2 cellular contexts compared by ENCODE assay signal in genomic region chr17:59466943-59467801, GRCh38.
TF ChIP-seq lines count a peak whose summit lies in the region.

No MANE protein-coding gene starts in this region.

TF ChIP-seq in H1, 55 proteins besides CTCF, POLR2A, EP300 and RAD21:
- TF ChIP-seq SAP30 (IDR thresholded peaks at IDR 0.05; ENCODE audit: insufficient read depth, insufficient replicate concordance, low read length) (no peak), RBBP5 (IDR thresholded peaks at IDR 0.05; ENCODE audit: borderline replicate concordance, low read depth, low read length) (no peak), SP1 (IDR thresholded peaks at IDR 0.05; ENCODE audit: low read depth, low read length) (no peak), SIRT6 (IDR thresholded peaks at IDR 0.05; ENCODE audit: low read length) (no peak), NANOG (IDR thresholded peaks at IDR 0.05; ENCODE audit: insufficient read depth, low read depth, low read length, poor library complexity, severe bottlenecking) (no peak), BACH1 (IDR thresholded peaks at IDR 0.05; ENCODE audit: low read length) (no peak), EGR1 (IDR thresholded peaks at IDR 0.05; ENCODE audit: borderline replicate concordance, low read depth, low read length) (no peak), E2F6 (IDR thresholded peaks at IDR 0.05) (no peak), GTF2F1 (IDR thresholded peaks at IDR 0.05; ENCODE audit: borderline replicate concordance, low read depth, low read length) (no peak), RXRA (IDR thresholded peaks at IDR 0.05; ENCODE audit: insufficient read depth, low read depth, low read length) (no peak), TAF7 (optimal IDR thresholded peaks at IDR 0.05; ENCODE audit: borderline replicate concordance, low read depth, low read length) (no peak), POU5F1 (IDR thresholded peaks at IDR 0.05; ENCODE audit: low read depth, low read length) (no peak)

TF ChIP-seq in WTC11, 78 proteins besides CTCF, POLR2A, EP300 and RAD21:
- TF ChIP-seq GABPB1 (CRISPR knock-in tag; IDR thresholded peaks at IDR 0.05) (no peak), PREB (CRISPR knock-in tag; IDR thresholded peaks at IDR 0.05; ENCODE audit: borderline replicate concordance) (no peak), CREB1 (CRISPR knock-in tag; IDR thresholded peaks at IDR 0.05) (no peak), FOXP4 (CRISPR knock-in tag; IDR thresholded peaks at IDR 0.05) (no peak), FOXJ3 (CRISPR knock-in tag; IDR thresholded peaks at IDR 0.05; ENCODE audit: borderline replicate concordance) (no peak), GTF2I (CRISPR knock-in tag; conservative IDR thresholded peaks at IDR 0.05) (no peak), ATF1 (CRISPR knock-in tag; IDR thresholded peaks at IDR 0.05) (no peak), PRRX2 (CRISPR knock-in tag; IDR thresholded peaks at IDR 0.05) (no peak), CDX4 (CRISPR knock-in tag; IDR thresholded peaks at IDR 0.05; ENCODE audit: borderline replicate concordance) (no peak), ZSCAN18 (CRISPR knock-in tag; IDR thresholded peaks at IDR 0.05) (no peak), TEAD4 (CRISPR knock-in tag; IDR thresholded peaks at IDR 0.05) (no peak), NR3C1 (CRISPR knock-in tag; conservative IDR thresholded peaks at IDR 0.05; ENCODE audit: low read depth) (no peak), TP53 (CRISPR knock-in tag; IDR thresholded peaks at IDR 0.05) (no peak), ETV6 (CRISPR knock-in tag; IDR thresholded peaks at IDR 0.05) (no peak), TEAD1 (CRISPR knock-in tag; IDR thresholded peaks at IDR 0.05) (no peak), MAX (CRISPR knock-in tag; IDR thresholded peaks at IDR 0.05) (no peak), KAT7 (CRISPR knock-in tag; IDR thresholded peaks at IDR 0.05; ENCODE audit: borderline replicate concordance) (no peak), ZNF671 (CRISPR knock-in tag; IDR thresholded peaks at IDR 0.05) (no peak), ZNF219 (CRISPR knock-in tag; IDR thresholded peaks at IDR 0.05; ENCODE audit: borderline replicate concordance) (no peak)
